ENCODE assay signal across 11 cellular contexts in the genomic region with DNA sequence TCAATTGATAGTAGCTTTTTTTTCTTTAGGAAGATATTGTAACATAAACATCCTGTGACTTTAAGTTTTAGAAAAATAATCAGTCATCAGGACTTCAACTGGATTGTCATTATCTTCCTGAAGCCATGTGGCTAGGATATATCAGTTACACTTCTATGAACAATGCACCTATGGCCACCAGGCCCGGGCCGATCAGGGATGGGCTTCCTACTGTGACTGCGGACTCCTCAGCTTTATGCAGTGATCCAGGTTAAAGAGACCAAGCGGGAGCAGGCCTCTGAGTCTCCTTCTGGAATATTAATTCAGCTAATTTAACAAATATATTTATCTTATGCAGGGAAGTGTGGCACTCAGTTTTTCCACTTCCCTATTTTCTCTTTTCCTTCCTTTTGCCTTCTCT.
DNase-seq lines count a peak whose midpoint lies in the region; TF ChIP-seq lines count a peak whose summit lies in the region.
"Had no signal": no experiment of that assay in that cellular context is flagged by ENCODE, and none has a peak within 500 bp of the region (broad histone marks: within the 10 kb centered on the region; RNA-seq: fewer than 3 reads in every experiment).

No MANE protein-coding gene starts in this region.

- WGBS in endodermal cell (ENCODE audit: insufficient coverage in 1 of 2, insufficient read length in 1 of 2), 2 experiments, result 63% methylated on average over 4 of the region's 4 CpGs; no CpG with 5 or more reads in 1 of the 2 experiments
- 86% methylated on average over 4 of the region's 4 CpGs for WGBS in mammary epithelial cell (ENCODE audit: low coverage, missing lambda C conversion rate)

- peaks cover 10% of the 10 kb centered on the region for H3K27me3 Mint-ChIP-seq in endodermal cell (ENCODE audit: insufficient read depth)
- H3K27me3 Mint-ChIP-seq: B cell; CD4-positive, alpha-beta T cell had no signal

- H3K27me3 ChIP-seq in H7 (ENCODE audit: control insufficient read depth, insufficient read depth, low read length) (no peaks in the 10 kb centered on the region), endodermal cell (ENCODE audit: control insufficient read depth, insufficient read depth, low read length, poor library complexity, severe bottlenecking) (no peaks in the 10 kb centered on the region), mammary epithelial cell (ENCODE audit: insufficient read depth, low read length) (no peaks in the 10 kb centered on the region)

- DNase-seq in H7 (peak; percentile 11), NCI-H146 treated with DMSO at 0.1 percent for 48 hours (lab: John Stamatoyannopoulos, UW; ENCODE audit: unreplicated experiment) (peak; percentile 45), endodermal cell (peak; percentile 67), NCI-H748 (lab: John Stamatoyannopoulos, UW; ENCODE audit: unreplicated experiment) (no peak), DMS153 (lab: John Stamatoyannopoulos, UW) (no peak), DMS153 treated with DMSO at 0.1 percent for 48 hours (lab: John Stamatoyannopoulos, UW; ENCODE audit: unreplicated experiment) (no peak), mammary epithelial cell (no peak)
- DNase-seq: C1 segment of cervical spinal cord; Calu3; CD4-positive, alpha-beta T cell had no signal

- no TSS peak for BruUV-seq in mammary epithelial cell (replicated peaks; lab: Mats Ljungman, UMichigan)

- dilution Hi-C loops in mammary epithelial cell (cut with HindIII; ENCODE audit: low sequenced_read_pairs), result no loop called here

- no peaks in the 10 kb centered on the region for H3K79me2 ChIP-seq in mammary epithelial cell (ENCODE audit: insufficient read depth, low read length)

- no peaks in the 10 kb centered on the region for H3K36me3 ChIP-seq in H7 (replicated peaks; ENCODE audit: control insufficient read depth, insufficient read depth, low read length)
- H3K36me3 ChIP-seq in endodermal cell (ENCODE audit: control insufficient read depth, insufficient read depth, low read length), result no peaks in the 10 kb centered on the region
- H3K36me3 ChIP-seq in mammary epithelial cell (ENCODE audit: insufficient read depth, low read length), result no peaks in the 10 kb centered on the region

- no peak overlapping the region for H2AFZ ChIP-seq in mammary epithelial cell (ENCODE audit: low read depth, low read length)

- H4K20me1 ChIP-seq in mammary epithelial cell (ENCODE audit: insufficient read depth, low read length), result no peaks in the 10 kb centered on the region

- H3K27ac ChIP-seq in endodermal cell (ENCODE audit: low read depth, low read length), result no peak overlapping the region
- H3K27ac ChIP-seq in mammary epithelial cell (ENCODE audit: insufficient read depth, low read depth, low read length), result no peak overlapping the region

- TF ChIP-seq CTCF in endodermal cell (conservative IDR thresholded peaks at IDR 0.05), result no peak
- TF ChIP-seq CTCF in mammary epithelial cell (conservative IDR thresholded peaks at IDR 0.05 in 1 of 2, IDR thresholded peaks at IDR 0.05 in 1 of 2; ENCODE audit: extremely low read depth in 1 of 2, insufficient read depth in 1 of 2, low read depth in 1 of 2, low read length in 2 of 2), result no peak

- CTCF ChIA-PET in mammary epithelial cell (lab: Charles Lee; ENCODE audit: low non-redundant PET), result no interaction called here

- intact Hi-C loops in mammary epithelial cell (cut with micrococcal nuclease), result no loop called here

- H3K4me2 ChIP-seq in mammary epithelial cell (ENCODE audit: insufficient read depth, low read depth, low read length), result no peak overlapping the region

- H3K27ac Mint-ChIP-seq in endodermal cell, result no peak overlapping the region
- H3K27ac Mint-ChIP-seq: B cell; CD4-positive, alpha-beta T cell had no signal

- in situ Hi-C loops in mammary epithelial cell (cut with MboI; ENCODE audit: low sequenced_read_pairs in 2 of 2), result no loop called here

- H3K4me3 Mint-ChIP-seq in endodermal cell, result no peak overlapping the region
- H3K4me3 Mint-ChIP-seq: B cell; CD4-positive, alpha-beta T cell had no signal

- H3K9ac ChIP-seq in endodermal cell (ENCODE audit: extremely low read depth, low read length, poor library complexity, severe bottlenecking), result no peak overlapping the region
- no peak overlapping the region for H3K9ac ChIP-seq in mammary epithelial cell (ENCODE audit: insufficient read depth, low read length)

- no peaks in the 10 kb centered on the region for H3K9me3 Mint-ChIP-seq in endodermal cell
- H3K9me3 Mint-ChIP-seq: CD4-positive, alpha-beta T cell had no signal

- peaks cover 28% of the 10 kb centered on the region for H3K4me1 Mint-ChIP-seq in endodermal cell
- H3K4me1 Mint-ChIP-seq: B cell had no signal

- no peak overlapping the region for H3K4me3 ChIP-seq in H7 (ENCODE audit: insufficient read depth, low read depth, low read length)
- no peak overlapping the region for H3K4me3 ChIP-seq in endodermal cell (ENCODE audit: low read length)
- no peak overlapping the region for H3K4me3 ChIP-seq in mammary epithelial cell (replicated peaks in 1 of 3; ENCODE audit: insufficient read depth in 1 of 3, low read depth in 2 of 3, low read length in 3 of 3)

- no peaks in the 10 kb centered on the region for H3K36me3 Mint-ChIP-seq in endodermal cell (ENCODE audit: low read depth)

- H3K9me3 ChIP-seq in endodermal cell (ENCODE audit: control insufficient read depth, low read length) (no peaks in the 10 kb centered on the region), mammary epithelial cell (replicated peaks; ENCODE audit: insufficient read depth, low read length) (no peaks in the 10 kb centered on the region)

- H3K4me1 ChIP-seq in endodermal cell (ENCODE audit: control insufficient read depth, insufficient read depth, low read length) (peaks cover 7% of the 10 kb centered on the region), mammary epithelial cell (ENCODE audit: insufficient read depth, low read length) (no peaks in the 10 kb centered on the region)

Comparison
In these comparisons a context has a peak if more than half of its experiments do, and no peak if none do; other contexts are left out.
1. DNase-seq: peak in H7 (single experiment), NCI-H146 treated with DMSO at 0.1 percent for 48 hours (single experiment) and endodermal cell (single experiment); none in NCI-H748 (single experiment), DMS153 (single experiment), DMS153 treated with DMSO at 0.1 percent for 48 hours (single experiment) and mammary epithelial cell (single experiment).